In the genomic region with DNA sequence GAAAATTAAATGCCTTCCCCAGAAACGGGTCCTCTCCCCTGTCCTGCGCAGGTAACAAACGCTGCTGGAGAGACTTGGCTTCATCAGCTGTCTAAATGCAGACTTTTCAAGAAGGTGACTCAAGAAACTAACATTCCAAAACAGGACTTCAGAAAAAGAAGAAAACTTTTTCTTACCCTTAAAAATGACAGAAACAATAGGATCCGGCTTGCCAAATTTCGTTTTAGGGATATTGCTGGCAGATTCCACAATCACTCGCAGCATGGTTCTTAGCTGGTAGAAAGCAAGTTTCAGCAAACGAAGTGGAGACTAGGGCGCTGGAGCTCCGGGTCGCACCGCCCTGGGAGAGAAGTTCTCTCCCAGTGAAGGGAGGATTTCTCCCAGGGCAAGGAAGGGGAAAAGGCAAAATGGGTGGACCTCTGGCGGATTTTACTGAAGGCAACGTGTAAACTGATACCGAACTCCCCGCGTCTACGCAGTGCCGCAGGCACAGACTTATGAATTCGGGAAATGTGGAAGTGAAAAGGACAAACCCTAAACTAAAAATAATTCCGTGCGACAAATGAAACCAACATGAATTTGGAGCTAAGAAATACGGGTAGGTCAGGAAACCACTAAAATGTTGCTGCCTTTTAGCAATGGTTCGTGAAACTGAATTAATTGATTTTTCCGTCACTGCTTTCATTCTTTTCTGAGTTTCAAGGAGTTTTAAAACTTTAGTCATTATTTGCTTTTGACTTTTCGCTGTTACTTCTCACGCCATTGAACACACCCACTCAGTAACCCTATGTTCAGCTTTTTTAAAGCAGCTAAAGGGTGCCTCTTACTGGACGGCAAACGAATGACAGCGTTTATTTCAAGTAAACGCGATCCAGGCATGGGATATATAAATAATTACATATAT, we compare ENCODE assay signal across 8 cellular contexts. TPM values are rescaled to one million over a fixed set of nuclear protein-coding genes. Genes with fewer than 3 reads are reported as not detected.
DNase-seq lines count a peak whose midpoint lies in the region; ATAC-seq and TF ChIP-seq lines count a peak whose summit lies in the region.

A gene with protein sequence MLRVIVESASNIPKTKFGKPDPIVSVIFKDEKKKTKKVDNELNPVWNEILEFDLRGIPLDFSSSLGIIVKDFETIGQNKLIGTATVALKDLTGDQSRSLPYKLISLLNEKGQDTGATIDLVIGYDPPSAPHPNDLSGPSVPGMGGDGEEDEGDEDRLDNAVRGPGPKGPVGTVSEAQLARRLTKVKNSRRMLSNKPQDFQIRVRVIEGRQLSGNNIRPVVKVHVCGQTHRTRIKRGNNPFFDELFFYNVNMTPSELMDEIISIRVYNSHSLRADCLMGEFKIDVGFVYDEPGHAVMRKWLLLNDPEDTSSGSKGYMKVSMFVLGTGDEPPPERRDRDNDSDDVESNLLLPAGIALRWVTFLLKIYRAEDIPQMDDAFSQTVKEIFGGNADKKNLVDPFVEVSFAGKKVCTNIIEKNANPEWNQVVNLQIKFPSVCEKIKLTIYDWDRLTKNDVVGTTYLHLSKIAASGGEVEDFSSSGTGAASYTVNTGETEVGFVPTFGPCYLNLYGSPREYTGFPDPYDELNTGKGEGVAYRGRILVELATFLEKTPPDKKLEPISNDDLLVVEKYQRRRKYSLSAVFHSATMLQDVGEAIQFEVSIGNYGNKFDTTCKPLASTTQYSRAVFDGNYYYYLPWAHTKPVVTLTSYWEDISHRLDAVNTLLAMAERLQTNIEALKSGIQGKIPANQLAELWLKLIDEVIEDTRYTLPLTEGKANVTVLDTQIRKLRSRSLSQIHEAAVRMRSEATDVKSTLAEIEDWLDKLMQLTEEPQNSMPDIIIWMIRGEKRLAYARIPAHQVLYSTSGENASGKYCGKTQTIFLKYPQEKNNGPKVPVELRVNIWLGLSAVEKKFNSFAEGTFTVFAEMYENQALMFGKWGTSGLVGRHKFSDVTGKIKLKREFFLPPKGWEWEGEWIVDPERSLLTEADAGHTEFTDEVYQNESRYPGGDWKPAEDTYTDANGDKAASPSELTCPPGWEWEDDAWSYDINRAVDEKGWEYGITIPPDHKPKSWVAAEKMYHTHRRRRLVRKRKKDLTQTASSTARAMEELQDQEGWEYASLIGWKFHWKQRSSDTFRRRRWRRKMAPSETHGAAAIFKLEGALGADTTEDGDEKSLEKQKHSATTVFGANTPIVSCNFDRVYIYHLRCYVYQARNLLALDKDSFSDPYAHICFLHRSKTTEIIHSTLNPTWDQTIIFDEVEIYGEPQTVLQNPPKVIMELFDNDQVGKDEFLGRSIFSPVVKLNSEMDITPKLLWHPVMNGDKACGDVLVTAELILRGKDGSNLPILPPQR (N-terminal part only) (minus strand): TSS at position 404 of the 904 bp plus-strand sequence. CDS start 140 bp downstream, at position 264.

- peak within 1 kb of the TSS; percentile 80 for H3K4me3 Mint-ChIP-seq in progenitor cell of endocrine pancreas (ENCODE audit: low read depth)

- H3K9me3 Mint-ChIP-seq in progenitor cell of endocrine pancreas (ENCODE audit: low read depth): no peaks in the 10 kb centered on the region

- peak within 1 kb of the TSS; percentile 93 for H3K27ac Mint-ChIP-seq in progenitor cell of endocrine pancreas

- peaks cover 9% of the 10 kb centered on the region for H3K4me1 Mint-ChIP-seq in progenitor cell of endocrine pancreas (ENCODE audit: low read depth)

- H3K27me3 Mint-ChIP-seq in progenitor cell of endocrine pancreas: no peaks in the 10 kb centered on the region

- TF ChIP-seq CTCF in LNCAP (IDR thresholded peaks at IDR 0.05) (peak; percentile 47), progenitor cell of endocrine pancreas (IDR thresholded peaks at IDR 0.05; ENCODE audit: unreplicated experiment) (peak; percentile 71)

- no peaks in the 10 kb centered on the region for H3K36me3 Mint-ChIP-seq in progenitor cell of endocrine pancreas (ENCODE audit: insufficient read depth)

- intact Hi-C loops in left ventricle myocardium superior (cut with micrococcal nuclease): loop anchor here (1.0 kb wide), 1 partner anchor 106 kb away; no protein-coding TSS in a partner anchor

- DNase-seq in EH (ENCODE audit: low read depth) (peak; percentile 98), astrocyte of the hippocampus (ENCODE audit: low read depth, low spot score) (peak; percentile 92), left ventricle myocardium superior (peak; percentile 57), progenitor cell of endocrine pancreas (ENCODE audit: low spot score, unreplicated experiment) (no peak), T-helper 9 cell (no peak)

- ATAC-seq in GM21737 (IDR thresholded peaks at IDR 0.05; ENCODE audit: unreplicated experiment) (peak; percentile 67), SK-N-SH treated with all-trans-retinoic acid at 6 μM for 48 hours (peak; percentile 85), left ventricle myocardium superior (peak; percentile 89)

TF ChIP-seq in SK-N-SH treated with all-trans-retinoic acid at 6 μM for 48 hours, 23 proteins besides CTCF, POLR2A, EP300 and RAD21:
- TF ChIP-seq GLIS3 (CRISPR knock-in tag; IDR thresholded peaks at IDR 0.05) (no peak), ZNF70 (CRISPR knock-in tag; IDR thresholded peaks at IDR 0.05) (no peak), ISL1 (CRISPR knock-in tag; IDR thresholded peaks at IDR 0.05) (no peak), ZFP30 (CRISPR knock-in tag; IDR thresholded peaks at IDR 0.05) (no peak), PPARA (CRISPR knock-in tag; IDR thresholded peaks at IDR 0.05; ENCODE audit: borderline replicate concordance) (no peak), ESRRG (CRISPR knock-in tag; IDR thresholded peaks at IDR 0.05) (no peak), ZFP3 (CRISPR knock-in tag; IDR thresholded peaks at IDR 0.05) (no peak), ZNF565 (CRISPR knock-in tag; conservative IDR thresholded peaks at IDR 0.05; ENCODE audit: low read depth) (no peak), SNAI2 (CRISPR knock-in tag; IDR thresholded peaks at IDR 0.05) (no peak), BACH2 (CRISPR knock-in tag; IDR thresholded peaks at IDR 0.05; ENCODE audit: borderline replicate concordance) (no peak), OSR1 (CRISPR knock-in tag; IDR thresholded peaks at IDR 0.05) (no peak), TCF4 (CRISPR knock-in tag; IDR thresholded peaks at IDR 0.05; ENCODE audit: borderline replicate concordance) (no peak)
- TF ChIP-seq, protein P1, sequence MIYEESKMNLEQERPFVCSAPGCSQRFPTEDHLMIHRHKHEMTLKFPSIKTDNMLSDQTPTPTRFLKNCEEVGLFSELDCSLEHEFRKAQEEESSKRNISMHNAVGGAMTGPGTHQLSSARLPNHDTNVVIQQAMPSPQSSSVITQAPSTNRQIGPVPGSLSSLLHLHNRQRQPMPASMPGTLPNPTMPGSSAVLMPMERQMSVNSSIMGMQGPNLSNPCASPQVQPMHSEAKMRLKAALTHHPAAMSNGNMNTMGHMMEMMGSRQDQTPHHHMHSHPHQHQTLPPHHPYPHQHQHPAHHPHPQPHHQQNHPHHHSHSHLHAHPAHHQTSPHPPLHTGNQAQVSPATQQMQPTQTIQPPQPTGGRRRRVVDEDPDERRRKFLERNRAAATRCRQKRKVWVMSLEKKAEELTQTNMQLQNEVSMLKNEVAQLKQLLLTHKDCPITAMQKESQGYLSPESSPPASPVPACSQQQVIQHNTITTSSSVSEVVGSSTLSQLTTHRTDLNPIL (CRISPR knock-in tag; IDR thresholded peaks at IDR 0.05; ENCODE audit: low read depth): no peak
- TF ChIP-seq, protein P2, sequence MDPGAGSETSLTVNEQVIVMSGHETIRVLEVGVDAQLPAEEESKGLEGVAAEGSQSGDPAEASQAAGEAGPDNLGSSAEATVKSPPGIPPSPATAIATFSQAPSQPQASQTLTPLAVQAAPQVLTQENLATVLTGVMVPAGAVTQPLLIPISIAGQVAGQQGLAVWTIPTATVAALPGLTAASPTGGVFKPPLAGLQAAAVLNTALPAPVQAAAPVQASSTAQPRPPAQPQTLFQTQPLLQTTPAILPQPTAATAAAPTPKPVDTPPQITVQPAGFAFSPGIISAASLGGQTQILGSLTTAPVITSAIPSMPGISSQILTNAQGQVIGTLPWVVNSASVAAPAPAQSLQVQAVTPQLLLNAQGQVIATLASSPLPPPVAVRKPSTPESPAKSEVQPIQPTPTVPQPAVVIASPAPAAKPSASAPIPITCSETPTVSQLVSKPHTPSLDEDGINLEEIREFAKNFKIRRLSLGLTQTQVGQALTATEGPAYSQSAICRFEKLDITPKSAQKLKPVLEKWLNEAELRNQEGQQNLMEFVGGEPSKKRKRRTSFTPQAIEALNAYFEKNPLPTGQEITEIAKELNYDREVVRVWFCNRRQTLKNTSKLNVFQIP (CRISPR knock-in tag; IDR thresholded peaks at IDR 0.05; ENCODE audit: borderline replicate concordance, low read depth): no peak
- TF ChIP-seq, protein P3, sequence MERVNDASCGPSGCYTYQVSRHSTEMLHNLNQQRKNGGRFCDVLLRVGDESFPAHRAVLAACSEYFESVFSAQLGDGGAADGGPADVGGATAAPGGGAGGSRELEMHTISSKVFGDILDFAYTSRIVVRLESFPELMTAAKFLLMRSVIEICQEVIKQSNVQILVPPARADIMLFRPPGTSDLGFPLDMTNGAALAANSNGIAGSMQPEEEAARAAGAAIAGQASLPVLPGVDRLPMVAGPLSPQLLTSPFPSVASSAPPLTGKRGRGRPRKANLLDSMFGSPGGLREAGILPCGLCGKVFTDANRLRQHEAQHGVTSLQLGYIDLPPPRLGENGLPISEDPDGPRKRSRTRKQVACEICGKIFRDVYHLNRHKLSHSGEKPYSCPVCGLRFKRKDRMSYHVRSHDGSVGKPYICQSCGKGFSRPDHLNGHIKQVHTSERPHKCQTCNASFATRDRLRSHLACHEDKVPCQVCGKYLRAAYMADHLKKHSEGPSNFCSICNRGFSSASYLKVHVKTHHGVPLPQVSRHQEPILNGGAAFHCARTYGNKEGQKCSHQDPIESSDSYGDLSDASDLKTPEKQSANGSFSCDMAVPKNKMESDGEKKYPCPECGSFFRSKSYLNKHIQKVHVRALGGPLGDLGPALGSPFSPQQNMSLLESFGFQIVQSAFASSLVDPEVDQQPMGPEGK (CRISPR knock-in tag; IDR thresholded peaks at IDR 0.05; ENCODE audit: borderline replicate concordance): no peak

RNA-seq across cellular contexts. Expression of the gene that starts here (rescaled TPM):
- 21.0 TPM for total RNA-seq in left ventricle myocardium superior
- total RNA-seq in progenitor cell of endocrine pancreas: 25.5 and 35.2 TPM in 2 replicates

Comparison
In these comparisons a context has a peak if more than half of its experiments do, and no peak if none do; other contexts are left out.
1. DNase-seq: peak in EH (single experiment), astrocyte of the hippocampus (single experiment) and left ventricle myocardium superior (single experiment); none in progenitor cell of endocrine pancreas (single experiment) and T-helper 9 cell (single experiment).
2. Peak in every context shown above with its lines, with median percentiles within 50 percentile points of each other: ATAC-seq.